In the genomic region with DNA sequence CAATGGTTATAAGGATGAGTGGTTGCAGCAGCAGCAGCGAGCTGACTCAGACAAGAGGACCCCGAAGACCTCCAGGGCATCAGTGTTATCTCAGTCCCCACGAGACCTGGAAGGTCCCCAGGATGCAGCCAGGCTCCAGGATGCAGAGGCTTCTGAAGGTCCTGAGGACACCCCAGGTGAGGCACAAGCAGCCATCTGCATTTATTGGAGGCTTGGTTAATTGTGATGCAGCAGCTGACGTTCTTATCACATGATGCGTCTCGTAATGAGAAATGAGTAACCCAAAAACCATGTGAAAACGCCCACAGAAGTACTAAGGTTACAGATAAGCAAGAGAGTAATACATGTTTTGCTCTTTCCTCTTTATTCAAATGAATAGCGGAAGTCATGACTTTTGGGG, we compare ENCODE assay signal across 12 cellular contexts. TPM values are rescaled to one million over a fixed set of nuclear protein-coding genes. Genes with fewer than 3 reads are reported as not detected.
DNase-seq lines count a peak whose midpoint lies in the region; ATAC-seq, FAIRE-seq and TF ChIP-seq lines count a peak whose summit lies in the region.
"Had no signal": no experiment of that assay in that cellular context is flagged by ENCODE, and none has a peak within 500 bp of the region (broad histone marks: within the 10 kb centered on the region; RNA-seq: fewer than 3 reads in every experiment).

No MANE protein-coding gene starts in this region.

- no peak for ATAC-seq in GM18873 (IDR thresholded peaks at IDR 0.05; ENCODE audit: low FRiP score, unreplicated experiment)

- TF ChIP-seq POLR2A in H54 (IDR thresholded peaks at IDR 0.05; ENCODE audit: low read depth, low read length) = no peak

- in situ Hi-C loops in Caki2 (cut with HindIII; ENCODE audit: low pct_unique_long_range_greater_than_20kb, low sequenced_read_pairs) = no loop called here

- DNase-seq in Caki2 (ENCODE audit: low read depth) (peak; percentile 81), H54 (ENCODE audit: insufficient read length, low spot score) (peak; percentile 53), RKO (ENCODE audit: low spot score) (peak; percentile 83), fibroblast of peridontal ligament (ENCODE audit: extremely low read depth) (peak; percentile 16), cerebellar cortex (ENCODE audit: low spot score) (no peak), NCI-H1105 (lab: John Stamatoyannopoulos, UW) (no peak)
- DNase-seq in NK-92 treated with Interleukin-12 subunit alpha and Interleukin-12 subunit beta, amount 100 ng/mL, for 24 hours (lab: John Stamatoyannopoulos, UW) = no peak
- DNase-seq: activated CD4-positive, alpha-beta T cell treated with anti-CD3 and anti-CD28 coated beads, Interleukin-2, amount 50 U/mL, for 4 hours; COR-L47; stimulated activated CD4-positive, alpha-beta T cell treated with anti-CD3 and anti-CD28 coated beads, Interleukin-4, amount 100 ng/mL, for 4 hours had no signal

- FAIRE-seq in H54 (lab: Jason Lieb, UNC) = peak; percentile 81

RNA-seq across cellular contexts. Expression of a gene that starts 17.4 kb away (rescaled TPM):
- total RNA-seq in Caki2 (2014; rRNA removed; shearing (Covaris generic); ENCODE audit: low replicate concordance) = 0.26 and 1.6 TPM in 2 replicates

RNA-seq across cellular contexts. Expression of a gene that starts 23.8 kb away (rescaled TPM):
- not detected in 2 replicates for total RNA-seq in Caki2 (2014; rRNA removed; shearing (Covaris generic); ENCODE audit: low replicate concordance)
- total RNA-seq: ureter had no signal

RNA-seq across cellular contexts. Expression of a gene that starts 36.3 kb away (rescaled TPM):
- 163 and 175 TPM in 2 replicates for total RNA-seq in Caki2 (2014; rRNA removed; shearing (Covaris generic); ENCODE audit: low replicate concordance)

Comparison
In these comparisons a context has a peak if more than half of its experiments do, and no peak if none do; other contexts are left out.
1. DNase-seq: peak in Caki2 (single experiment), H54 (single experiment), RKO (single experiment) and fibroblast of peridontal ligament (single experiment); none in NK-92 treated with Interleukin-12 subunit alpha and Interleukin-12 subunit beta, amount 100 ng/mL, for 24 hours (single experiment), cerebellar cortex (single experiment) and NCI-H1105 (single experiment).